In genomic region chr21:39686636-39687035, GRCh38 we compare ENCODE assay signal across 16 cellular contexts. TPM values are rescaled to one million over a fixed set of nuclear protein-coding genes. Genes with fewer than 3 reads are reported as not detected.
DNase-seq lines count a peak whose midpoint lies in the region; ATAC-seq, FAIRE-seq and TF ChIP-seq lines count a peak whose summit lies in the region.
"Had no signal": no experiment of that assay in that cellular context is flagged by ENCODE, and none has a peak within 500 bp of the region (broad histone marks: within the 10 kb centered on the region; RNA-seq: fewer than 3 reads in every experiment).

No MANE protein-coding gene starts in this region.

- no peak overlapping the region for H3K9ac ChIP-seq in PC-3 (ENCODE audit: low read length)

- no peak overlapping the region for H3K4me3 Mint-ChIP-seq in activated CD8-positive, alpha-beta T cell treated with anti-CD3 and anti-CD28 coated beads, Interleukin-2, amount 10 ng/mL, durations not matched to agents 7 days and 5 days
- H3K4me3 Mint-ChIP-seq in Calu3 (ENCODE audit: low read depth, unreplicated experiment), result no peak overlapping the region
- H3K4me3 Mint-ChIP-seq: CD14-positive monocyte had no signal

- FAIRE-seq in islet of Langerhans (lab: Jason Lieb, UNC), result peak; percentile 84
- peak; percentile 15 for FAIRE-seq in small intestine (lab: Jason Lieb, UNC)

- no peaks in the 10 kb centered on the region for H3F3A ChIP-seq in PC-3 (ENCODE audit: low read length, unreplicated experiment)

- no peaks in the 10 kb centered on the region for H3K27me3 ChIP-seq in small intestine (ENCODE audit: control insufficient read depth in 2 of 2, insufficient read depth in 2 of 2, low read length in 2 of 2)
- no peaks in the 10 kb centered on the region for H3K27me3 ChIP-seq in PC-3 (ENCODE audit: low read length)

- H3K4me1 Mint-ChIP-seq in activated CD8-positive, alpha-beta T cell treated with anti-CD3 and anti-CD28 coated beads, Interleukin-2, amount 10 ng/mL, durations not matched to agents 7 days and 5 days (ENCODE audit: low read depth), result no peaks in the 10 kb centered on the region
- H3K4me1 Mint-ChIP-seq in Calu3 (ENCODE audit: low read depth, unreplicated experiment), result peaks cover 8% of the 10 kb centered on the region
- H3K4me1 Mint-ChIP-seq: CD14-positive monocyte had no signal

- H3K27ac ChIP-seq in VCaP, result peak overlapping the region; percentile 84
- peak overlapping the region; percentile 49 to 84 for H3K27ac ChIP-seq in small intestine (ENCODE audit: low read depth in 1 of 2, low read length in 1 of 2)
- H3K27ac ChIP-seq in PC-3 (ENCODE audit: low read length), result no peak overlapping the region

- WGBS in small intestine, 3 donors, result 17 to 58% (median 40%) methylated on average over 5 of the region's 5 CpGs

- no peak for ATAC-seq in activated CD8-positive, alpha-beta T cell treated with anti-CD3 and anti-CD28 coated beads, Interleukin-2, amount 10 ng/mL, durations not matched to agents 7 days and 5 days
- ATAC-seq in left cardiac atrium (no peak), PC-3 (no peak)
- ATAC-seq: HCT116 had no signal

- intact Hi-C loops in left cardiac atrium (cut with DNase I) (no loop called here), Calu3 (cut with micrococcal nuclease; ENCODE audit: unreplicated experiment) (no loop called here), PC-3 (cut with micrococcal nuclease) (no loop called here)

- H4K20me1 ChIP-seq in PC-3 (ENCODE audit: low read length), result no peaks in the 10 kb centered on the region

- H3K4me3 ChIP-seq in small intestine (ENCODE audit: low read depth in 1 of 2, low read length in 2 of 2) (no peak overlapping the region), PC-3 (ENCODE audit: low read length) (no peak overlapping the region)

- no peaks in the 10 kb centered on the region for H3K79me2 ChIP-seq in PC-3 (ENCODE audit: low read length)

- H3K4me2 ChIP-seq in PC-3 (ENCODE audit: low read length), result no peak overlapping the region

- H3K9me2 ChIP-seq in PC-3 (replicated peaks; ENCODE audit: low read length), result no peaks in the 10 kb centered on the region

- H3K36me3 Mint-ChIP-seq in activated CD8-positive, alpha-beta T cell treated with anti-CD3 and anti-CD28 coated beads, Interleukin-2, amount 10 ng/mL, durations not matched to agents 7 days and 5 days (ENCODE audit: low read depth), result no peaks in the 10 kb centered on the region
- no peaks in the 10 kb centered on the region for H3K36me3 Mint-ChIP-seq in Calu3 (ENCODE audit: insufficient read depth, unreplicated experiment)
- H3K36me3 Mint-ChIP-seq: CD14-positive monocyte had no signal

- CTCF ChIA-PET in activated CD8-positive, alpha-beta T cell treated with anti-CD3 and anti-CD28 coated beads, Interleukin-2, amount 10 ng/mL, durations not matched to agents 7 days and 5 days (lab: Charles Lee), result no interaction called here
- CTCF ChIA-PET in Calu3 (lab: Charles Lee) (interaction anchor here (0.6 kb wide), 1 partner anchor 170 kb away, joined by 3 read pairs; no protein-coding TSS in a partner anchor), PC-3 (lab: Charles Lee) (no interaction called here)

- H2AFZ ChIP-seq in PC-3 (ENCODE audit: low read length), result no peak overlapping the region

- no peaks in the 10 kb centered on the region for H3K9me3 Mint-ChIP-seq in activated CD8-positive, alpha-beta T cell treated with anti-CD3 and anti-CD28 coated beads, Interleukin-2, amount 10 ng/mL, durations not matched to agents 7 days and 5 days (ENCODE audit: insufficient read depth)
- H3K9me3 Mint-ChIP-seq in Calu3 (ENCODE audit: low read depth, unreplicated experiment), result peaks cover 2% of the 10 kb centered on the region

- H3K36me3 ChIP-seq in small intestine (ENCODE audit: control insufficient read depth in 2 of 2, insufficient read depth in 2 of 2, low read length in 2 of 2) (no peaks in the 10 kb centered on the region), PC-3 (ENCODE audit: low read depth, low read length) (no peaks in the 10 kb centered on the region)

- no peak for TF ChIP-seq CTCF in VCaP (conservative IDR thresholded peaks at IDR 0.05)
- TF ChIP-seq CTCF in Calu3 (IDR thresholded peaks at IDR 0.05; ENCODE audit: unreplicated experiment), result no peak
- TF ChIP-seq CTCF in PC-3 (conservative IDR thresholded peaks at IDR 0.05; ENCODE audit: low read depth, low read length), result no peak

- no peaks in the 10 kb centered on the region for H3K27me3 Mint-ChIP-seq in activated CD8-positive, alpha-beta T cell treated with anti-CD3 and anti-CD28 coated beads, Interleukin-2, amount 10 ng/mL, durations not matched to agents 7 days and 5 days (ENCODE audit: low read depth)
- no peaks in the 10 kb centered on the region for H3K27me3 Mint-ChIP-seq in Calu3 (ENCODE audit: unreplicated experiment)

- BruUV-seq in Calu3 (replicated peaks; lab: Mats Ljungman, UMichigan) (no TSS peak), PC-3 (replicated peaks; lab: Mats Ljungman, UMichigan) (no TSS peak)

- H3K9me3 ChIP-seq in small intestine (ENCODE audit: control insufficient read depth, low read depth) (no peaks in the 10 kb centered on the region), PC-3 (ENCODE audit: low read length) (no peaks in the 10 kb centered on the region; the same call in 1 of the 2 replicates)

- POLR2A ChIA-PET in activated CD8-positive, alpha-beta T cell treated with anti-CD3 and anti-CD28 coated beads, Interleukin-2, amount 10 ng/mL, durations not matched to agents 7 days and 5 days (lab: Charles Lee), result no interaction called here
- POLR2A ChIA-PET in PC-3 (lab: Charles Lee; ENCODE audit: unreplicated experiment), result no interaction called here

- DNase-seq in DMS53 (lab: John Stamatoyannopoulos, UW) (peak; percentile 96), small intestine (peak; percentile 97), left cardiac atrium (no peak), Calu3 (no peak), PC-3 (no peak)
- no peak for DNase-seq in activated CD8-positive, alpha-beta T cell treated with anti-CD3 and anti-CD28 coated beads, Interleukin-2, amount 10 ng/mL, durations not matched to agents 7 days and 5 days
- DNase-seq: ACHN, AML-193, DMS79 treated with DMSO at 0.1 percent for 48 hours, NCI-H187, NCI-H345, NCI-H82 had no signal

- H3K27ac Mint-ChIP-seq in activated CD8-positive, alpha-beta T cell treated with anti-CD3 and anti-CD28 coated beads, Interleukin-2, amount 10 ng/mL, durations not matched to agents 7 days and 5 days, result no peak overlapping the region
- H3K27ac Mint-ChIP-seq in Calu3 (ENCODE audit: unreplicated experiment), result no peak overlapping the region

- peaks cover 0 to 13% of the 10 kb centered on the region in 2 donors for H3K4me1 ChIP-seq in small intestine (ENCODE audit: control insufficient read depth in 2 of 2, insufficient read depth in 1 of 2, low read depth in 1 of 2, low read length in 1 of 2)
- H3K4me1 ChIP-seq in PC-3 (ENCODE audit: insufficient read depth, low read length), result no peaks in the 10 kb centered on the region

RNA-seq across cellular contexts. Expression of gene IGSF5, which starts 58.3 kb away (rescaled TPM):
- under 1 TPM in 2 of 3 donors, not detected in 1; 0.12 to 0.45 TPM for polyA plus RNA-seq in small intestine
- total RNA-seq in activated CD8-positive, alpha-beta T cell treated with anti-CD3 and anti-CD28 coated beads, Interleukin-2, amount 10 ng/mL, durations not matched to agents 7 days and 5 days, result not detected
- total RNA-seq in left cardiac atrium, result 1 to 10 TPM; 4.6 to 6.3 TPM
- 0.33 and 0.54 TPM in 2 replicates for total RNA-seq in Calu3 (2022)
- total RNA-seq in PC-3 (2014; rRNA removed), result not detected in 2 replicates
- polyA plus RNA-seq: CD14-positive monocyte had no signal

Comparison
In these comparisons a context has a peak if more than half of its experiments do, and no peak if none do; other contexts are left out.
1. DNase-seq: peak in DMS53 (single experiment) and small intestine (single experiment); none in activated CD8-positive, alpha-beta T cell treated with anti-CD3 and anti-CD28 coated beads, Interleukin-2, amount 10 ng/mL, durations not matched to agents 7 days and 5 days (single experiment), left cardiac atrium (single experiment), Calu3 (single experiment) and PC-3 (single experiment).